In genomic region chr2:201327678-201328077, GRCh38 we compare ENCODE assay signal across 22 cellular contexts.
"Had no signal": no experiment of that assay in that cellular context is flagged by ENCODE, and none has a peak within 500 bp of the region (broad histone marks: within the 10 kb centered on the region; RNA-seq: fewer than 3 reads in every experiment).

No MANE protein-coding gene starts in this region.

- H3K27ac Mint-ChIP-seq: effector memory CD8-positive, alpha-beta T cell; endodermal cell; mesothelial cell of epicardium had no signal

- ATAC-seq: effector memory CD8-positive, alpha-beta T cell; esophagus mucosa; gastrocnemius medialis; heart right ventricle; left cardiac atrium; left lung; left ventricle myocardium superior; lower lobe of right lung; mucosa of descending colon had no signal

- H3K4me1 Mint-ChIP-seq: endodermal cell, mesothelial cell of epicardium had no signal

- DNase-seq: dermis blood vessel endothelial cell; dorsolateral prefrontal cortex; effector CD8-positive, alpha-beta T cell; effector memory CD8-positive, alpha-beta T cell; endodermal cell; erythroblast; esophagus squamous epithelium; foreskin fibroblast; foreskin melanocyte; gastrocnemius medialis; glutamatergic neuron; head of caudate nucleus; heart right ventricle; hippocampal formation; left cardiac atrium; left lung; left ventricle myocardium superior; lower lobe of right lung; mesenchymal stem cell; mucosa of descending colon had no signal

- H3K27me3 Mint-ChIP-seq: effector memory CD8-positive, alpha-beta T cell had no signal

- H3K4me3 Mint-ChIP-seq: effector memory CD8-positive, alpha-beta T cell; endodermal cell; mesothelial cell of epicardium had no signal
